Comparison of ENCODE assay signal across 1 cellular context in the genomic region with DNA sequence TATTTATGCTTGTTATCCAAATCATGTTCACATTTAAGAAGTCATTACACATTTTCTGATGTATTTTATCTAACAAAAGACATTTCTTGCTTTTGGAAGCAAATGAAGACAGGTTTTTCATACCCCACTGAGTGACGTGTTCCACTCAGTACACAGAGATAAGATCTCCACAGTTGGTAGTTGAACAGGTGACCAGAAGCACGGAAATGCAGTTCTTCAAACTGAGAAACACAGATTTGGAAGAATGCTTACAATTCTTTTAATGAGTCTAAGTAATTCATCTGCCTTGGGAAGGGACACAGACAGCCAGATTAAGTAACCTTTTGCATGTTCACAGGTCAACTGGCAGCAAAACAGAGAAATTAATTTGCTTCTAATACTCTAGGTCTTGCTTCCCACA.
TF ChIP-seq lines count a peak whose summit lies in the region.

No MANE protein-coding gene starts in this region.

TF ChIP-seq in IMR-90, 13 proteins besides CTCF, POLR2A, EP300 and RAD21:
- no peak for TF ChIP-seq MAZ (IDR thresholded peaks at IDR 0.05; ENCODE audit: borderline replicate concordance, low read depth, low read length)
- TF ChIP-seq RFX5 (IDR thresholded peaks at IDR 0.05; ENCODE audit: low read depth, low read length), result no peak
- no peak for TF ChIP-seq CHD1 (IDR thresholded peaks at IDR 0.05; ENCODE audit: low read depth, low read length)
- TF ChIP-seq MXI1 (IDR thresholded peaks at IDR 0.05; ENCODE audit: borderline replicate concordance, low read depth, low read length), result no peak
- TF ChIP-seq MAFK (IDR thresholded peaks at IDR 0.05; ENCODE audit: low read depth, low read length), result no peak
